Comparison of ENCODE assay signal across 9 cellular contexts in the genomic region with DNA sequence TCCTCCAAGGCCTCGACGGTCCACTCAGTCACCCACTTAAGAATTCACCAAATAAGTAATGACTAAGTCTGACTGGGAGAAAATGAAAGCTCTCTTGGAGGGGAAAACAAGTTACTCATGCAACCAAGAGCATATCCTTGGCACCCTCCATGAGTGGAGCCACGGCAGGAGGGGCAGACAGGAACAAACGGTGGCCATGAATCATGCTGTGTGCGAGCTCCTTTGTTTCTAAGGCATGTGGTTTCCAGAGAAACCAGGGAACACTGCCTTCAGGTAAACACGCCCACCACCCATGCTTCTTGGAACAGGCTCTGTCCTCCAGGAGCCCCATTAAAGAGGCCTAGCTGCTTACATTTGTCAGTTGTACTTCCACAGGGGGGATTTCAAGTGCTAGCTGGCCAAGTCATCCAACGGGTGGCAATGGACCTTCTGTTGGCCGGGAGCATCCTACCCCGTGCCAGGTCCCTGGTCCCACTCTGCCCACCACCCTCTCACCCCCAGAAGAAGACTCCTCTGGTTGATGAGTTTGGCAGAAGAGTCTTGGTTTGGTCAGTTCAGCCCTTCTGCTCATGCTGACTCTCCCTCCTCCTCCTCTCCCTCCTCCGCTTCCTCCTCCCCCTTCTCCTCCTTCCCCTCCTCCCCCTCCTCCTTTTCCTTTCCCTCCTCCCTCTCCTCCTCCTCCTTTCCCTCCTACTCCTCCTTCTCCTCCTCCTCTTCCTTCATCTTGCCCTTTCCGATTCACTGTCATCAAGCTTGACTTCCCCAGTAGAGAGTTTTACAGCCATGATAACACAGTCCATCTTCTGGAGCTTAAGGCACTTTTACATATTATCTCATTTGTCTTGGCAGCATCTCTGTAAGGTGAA.
DNase-seq lines count a peak whose midpoint lies in the region; ATAC-seq, FAIRE-seq and TF ChIP-seq lines count a peak whose summit lies in the region.
"Had no signal": no experiment of that assay in that cellular context is flagged by ENCODE, and none has a peak within 500 bp of the region (broad histone marks: within the 10 kb centered on the region; RNA-seq: fewer than 3 reads in every experiment).

No MANE protein-coding gene starts in this region.

- no peak for TF ChIP-seq CTCF in fibroblast of mammary gland (conservative IDR thresholded peaks at IDR 0.05; ENCODE audit: control insufficient read depth, insufficient read depth, low read depth, low read length)

- no peak for ATAC-seq in GM18870 (IDR thresholded peaks at IDR 0.05; ENCODE audit: unreplicated experiment)

- H3K4me3 ChIP-seq in fibroblast of mammary gland (ENCODE audit: control insufficient read depth, low read depth, low read length): no peak overlapping the region

- DNase-seq in NCI-H2107 treated with DMSO at 0.1 percent for 48 hours (lab: John Stamatoyannopoulos, UW; ENCODE audit: unreplicated experiment): peak; percentile 25
- no peak for DNase-seq in NCI-H2107 (lab: John Stamatoyannopoulos, UW)
- peak; percentile 99 for DNase-seq in RCC 7860 (ENCODE audit: low spot score)
- peak; percentile 93 for DNase-seq in fibroblast of mammary gland (ENCODE audit: low read depth)
- peak; percentile 67 for DNase-seq in stimulated activated CD4-positive, alpha-beta T cell treated with anti-CD3 and anti-CD28 coated beads, Interleukin-1b, Interleukin-23, amount 100 ng/mL, for 48 hours
- DNase-seq in SHP77 treated with DMSO at 0.1 percent for 48 hours (lab: John Stamatoyannopoulos, UW): no peak
- no peak for DNase-seq in putamen (ENCODE audit: low spot score)
- DNase-seq: NCI-H2171 treated with DMSO at 0.1 percent for 48 hours had no signal

- FAIRE-seq in RCC 7860 (lab: Jason Lieb, UNC): peak; percentile 97

Comparison
In these comparisons a context has a peak if more than half of its experiments do, and no peak if none do; other contexts are left out.
1. DNase-seq: peak in NCI-H2107 treated with DMSO at 0.1 percent for 48 hours (single experiment), RCC 7860 (single experiment), fibroblast of mammary gland (single experiment) and stimulated activated CD4-positive, alpha-beta T cell treated with anti-CD3 and anti-CD28 coated beads, Interleukin-1b, Interleukin-23, amount 100 ng/mL, for 48 hours (single experiment); none in NCI-H2107 (single experiment), SHP77 treated with DMSO at 0.1 percent for 48 hours (single experiment) and putamen (single experiment).